ENCODE assay signal across 19 cellular contexts in genomic region chr3:48674505-48674904, GRCh38.
DNase-seq lines count a peak whose midpoint lies in the region; ATAC-seq and TF ChIP-seq lines count a peak whose summit lies in the region.
"Had no signal": no experiment of that assay in that cellular context is flagged by ENCODE, and none has a peak within 500 bp of the region (broad histone marks: within the 10 kb centered on the region; RNA-seq: fewer than 3 reads in every experiment).

No MANE protein-coding gene starts in this region.

- ATAC-seq in RWPE2 (ENCODE audit: low read depth), result peak; percentile 14; the same call in 1 of the 3 replicates
- ATAC-seq in GM18520 (IDR thresholded peaks at IDR 0.05; ENCODE audit: unreplicated experiment), result no peak
- ATAC-seq in GM18511 (IDR thresholded peaks at IDR 0.05; ENCODE audit: unreplicated experiment), result no peak
- ATAC-seq in GM18870 (IDR thresholded peaks at IDR 0.05; ENCODE audit: unreplicated experiment), result no peak
- ATAC-seq: CD8-positive, alpha-beta T cell had no signal

- H3K27ac ChIP-seq in RWPE1 (peak overlapping the region; percentile 12), RWPE2 (ENCODE audit: poor library complexity, severe bottlenecking) (no peak overlapping the region)
- H3K27ac ChIP-seq: BLaER1, C4-2B, GM23248 had no signal

- no peaks in the 10 kb centered on the region for H3K27me3 Mint-ChIP-seq in nephron progenitor cell (ENCODE audit: low read depth, poor library complexity)
- H3K27me3 Mint-ChIP-seq: B cell; CD4-positive, CD25-positive, alpha-beta regulatory T cell had no signal

- DNase-seq in RWPE1 (ENCODE audit: low spot score) (no peak), RWPE2 (ENCODE audit: low spot score) (peak; percentile 51), epidermal melanocyte (ENCODE audit: insufficient read length, low spot score) (peak; percentile 4), nephron progenitor cell (no peak), AML-193 (lab: John Stamatoyannopoulos, UW) (no peak)
- DNase-seq: Caco-2; CD4-positive, CD25-positive, alpha-beta regulatory T cell; CD8-positive, alpha-beta T cell; DMS153; DND-41; GM23248; H7; HCEC 1CT had no signal

- POLR2A ChIA-PET in RWPE1 (lab: Yijun Ruan, JAX; ENCODE audit: low non-redundant PET), result no interaction called here

- H3K4me3 Mint-ChIP-seq in nephron progenitor cell, result no peak overlapping the region
- H3K4me3 Mint-ChIP-seq: B cell; CD4-positive, CD25-positive, alpha-beta regulatory T cell; CD8-positive, alpha-beta T cell had no signal

- H3K27ac Mint-ChIP-seq in nephron progenitor cell, result peak overlapping the region; percentile 40
- H3K27ac Mint-ChIP-seq: B cell had no signal

- H3K4me1 Mint-ChIP-seq in nephron progenitor cell, result no peaks in the 10 kb centered on the region

- H3K36me3 Mint-ChIP-seq in nephron progenitor cell (ENCODE audit: low read depth), result peaks cover 40% of the 10 kb centered on the region

- no peaks in the 10 kb centered on the region for H3K4me1 ChIP-seq in RWPE2 (ENCODE audit: insufficient read depth, poor library complexity, severe bottlenecking)
- H3K4me1 ChIP-seq: Caco-2 had no signal

- TF ChIP-seq CTCF in RWPE1 (conservative IDR thresholded peaks at IDR 0.05; ENCODE audit: low read depth) (no peak), RWPE2 (IDR thresholded peaks at IDR 0.05; ENCODE audit: poor library complexity, severe bottlenecking) (no peak), nephron progenitor cell (IDR thresholded peaks at IDR 0.05) (no peak)

- CTCF ChIA-PET in RWPE1 (lab: Yijun Ruan, JAX), result interaction anchor here (0.5 kb wide), 1 partner anchor 372 kb away, joined by 3 read pairs; no protein-coding TSS in a partner anchor

- H3K9me3 Mint-ChIP-seq in nephron progenitor cell, result no peaks in the 10 kb centered on the region
- H3K9me3 Mint-ChIP-seq: CD4-positive, CD25-positive, alpha-beta regulatory T cell; CD8-positive, alpha-beta T cell had no signal

- no peaks in the 10 kb centered on the region for H3K27me3 ChIP-seq in RWPE2 (ENCODE audit: insufficient read depth, poor library complexity, severe bottlenecking)
- H3K27me3 ChIP-seq: BLaER1 had no signal

- no peak overlapping the region for H3K4me3 ChIP-seq in RWPE2 (ENCODE audit: severe bottlenecking)
- H3K4me3 ChIP-seq: BLaER1, GM23248 had no signal

- H3K36me3 ChIP-seq in RWPE2 (ENCODE audit: low read depth), result peaks cover 48% of the 10 kb centered on the region

- no peaks in the 10 kb centered on the region for H3K9me3 ChIP-seq in RWPE2 (ENCODE audit: severe bottlenecking)
- H3K9me3 ChIP-seq: BLaER1, Caco-2 had no signal

Comparison
In these comparisons a context has a peak if more than half of its experiments do, and no peak if none do; other contexts are left out.
1. DNase-seq: peak in RWPE2 (single experiment) and epidermal melanocyte (single experiment); none in RWPE1 (single experiment), nephron progenitor cell (single experiment) and AML-193 (0 of 2).